Comparison of ENCODE assay signal across 10 cellular contexts in the genomic region with DNA sequence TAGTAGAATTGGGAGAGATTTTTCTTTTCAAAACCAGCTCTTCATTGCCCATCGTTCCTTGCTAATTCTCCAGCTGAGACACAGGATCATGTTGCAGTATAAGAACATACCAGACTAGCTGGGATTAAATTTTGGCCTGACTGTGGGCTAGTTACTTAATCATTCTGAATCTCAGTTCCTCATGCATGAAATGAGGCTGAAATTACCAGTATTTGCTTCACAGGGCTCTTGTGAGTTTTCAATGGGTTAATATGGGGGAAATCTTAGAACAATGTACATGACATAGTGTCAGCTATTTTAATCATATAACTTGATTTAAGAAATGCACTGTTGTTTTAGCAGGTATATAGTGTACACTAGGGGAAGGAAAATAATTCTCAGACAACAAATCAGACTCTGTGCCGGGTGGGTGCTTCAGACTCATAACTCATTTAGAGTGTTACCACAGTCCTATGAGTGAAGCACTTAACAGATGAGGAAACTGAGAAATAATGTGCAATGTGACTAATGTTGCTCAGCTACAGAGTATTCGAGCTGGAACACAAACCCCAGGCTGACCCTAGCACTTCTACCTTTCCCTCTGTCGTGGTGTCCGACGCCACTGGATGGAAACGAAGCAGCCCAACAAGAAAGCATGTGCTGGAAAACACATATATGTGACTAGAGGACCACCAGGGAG.
DNase-seq lines count a peak whose midpoint lies in the region; ATAC-seq and TF ChIP-seq lines count a peak whose summit lies in the region.
"Had no signal": no experiment of that assay in that cellular context is flagged by ENCODE, and none has a peak within 500 bp of the region (broad histone marks: within the 10 kb centered on the region; RNA-seq: fewer than 3 reads in every experiment).

No MANE protein-coding gene starts in this region.

- intact Hi-C loops in activated CD4-positive, alpha-beta T cell treated with anti-CD3 and anti-CD28 coated beads for 36 hours (cut with DNase I, micrococcal nuclease): loop anchor here in 1 of 2 experiments (1.0 kb wide), 1 partner anchor 21 kb away; no protein-coding TSS in a partner anchor

- H2AFZ ChIP-seq in smooth muscle cell (ENCODE audit: low read depth) (no peak overlapping the region), GM23248 (no peak overlapping the region), mesenchymal stem cell (ENCODE audit: low read depth, low read length) (no peak overlapping the region)

- H4K20me1 ChIP-seq in smooth muscle cell (ENCODE audit: low read depth): no peaks in the 10 kb centered on the region
- no peaks in the 10 kb centered on the region for H4K20me1 ChIP-seq in GM23248 (ENCODE audit: insufficient read depth)

- no peak overlapping the region for H3K27ac Mint-ChIP-seq in activated CD4-positive, alpha-beta T cell treated with anti-CD3 and anti-CD28 coated beads for 36 hours

- H4K8ac ChIP-seq in mesenchymal stem cell (ENCODE audit: low read length): no peak overlapping the region

- in situ Hi-C loops in GM23248 (cut with MboI): no loop called here

- no peak overlapping the region for H2BK5ac ChIP-seq in mesenchymal stem cell (ENCODE audit: low read depth, low read length, poor library complexity, severe bottlenecking)

- H3K4me2 ChIP-seq in smooth muscle cell (peak overlapping the region; percentile 36), GM23248 (ENCODE audit: unreplicated experiment) (no peak overlapping the region), mesenchymal stem cell (ENCODE audit: low read length, poor library complexity, severe bottlenecking) (no peak overlapping the region)

- no peaks in the 10 kb centered on the region for H3K36me3 Mint-ChIP-seq in activated CD4-positive, alpha-beta T cell treated with anti-CD3 and anti-CD28 coated beads for 36 hours (ENCODE audit: low read depth)

- no peaks in the 10 kb centered on the region for H3K79me1 ChIP-seq in mesenchymal stem cell (replicated peaks; ENCODE audit: low read length, poor library complexity, severe bottlenecking)

- H3K27me3 ChIP-seq in smooth muscle cell (ENCODE audit: low read depth): no peaks in the 10 kb centered on the region
- H3K27me3 ChIP-seq in GM23248 (replicated peaks; ENCODE audit: insufficient read depth): no peaks in the 10 kb centered on the region
- H3K27me3 ChIP-seq in mesenchymal stem cell (ENCODE audit: control insufficient read depth in 1 of 2, insufficient read depth in 1 of 2, low read length in 2 of 2): no peaks in the 10 kb centered on the region
- H3K27me3 ChIP-seq: SJSA1 had no signal

- TF ChIP-seq CTCF in smooth muscle cell (IDR thresholded peaks at IDR 0.05; ENCODE audit: borderline replicate concordance, insufficient read depth, poor library complexity, severe bottlenecking): no peak

- 75% methylated on average over 7 of the region's 7 CpGs for WGBS in smooth muscle cell (ENCODE audit: low lambda C conversion rate)
- 81 to 87% methylated on average over 7 of the region's 7 CpGs for WGBS in GM23248 (ENCODE audit: low coverage in 1 of 2, low lambda C conversion rate in 2 of 2, missing lambda C conversion rate in 2 of 2), 2 experiments
- 81% methylated on average over 7 of the region's 7 CpGs for WGBS in mesenchymal stem cell

- H3K23ac ChIP-seq in mesenchymal stem cell (ENCODE audit: low read length in 2 of 2): no peak overlapping the region

- H3K9me3 ChIP-seq in smooth muscle cell (replicated peaks; ENCODE audit: low read depth): no peaks in the 10 kb centered on the region
- H3K9me3 ChIP-seq in GM23248 (ENCODE audit: low read depth): no peaks in the 10 kb centered on the region
- no peaks in the 10 kb centered on the region for H3K9me3 ChIP-seq in mesenchymal stem cell (ENCODE audit: control insufficient read depth, low read length)
- H3K9me3 ChIP-seq: SJSA1 had no signal

- peaks cover 39% of the 10 kb centered on the region for H3K4me1 Mint-ChIP-seq in activated CD4-positive, alpha-beta T cell treated with anti-CD3 and anti-CD28 coated beads for 36 hours

- no peak overlapping the region for H3K14ac ChIP-seq in mesenchymal stem cell (ENCODE audit: low read length in 2 of 2)

- H2BK12ac ChIP-seq in mesenchymal stem cell (ENCODE audit: low read length in 2 of 2): no peak overlapping the region

- H3K4ac ChIP-seq in mesenchymal stem cell (ENCODE audit: low read depth in 1 of 2, low read length in 2 of 2): no peak overlapping the region

- no peak overlapping the region for H3K9ac ChIP-seq in smooth muscle cell (ENCODE audit: low read depth)
- H3K9ac ChIP-seq in GM23248: no peak overlapping the region
- no peak overlapping the region for H3K9ac ChIP-seq in mesenchymal stem cell (ENCODE audit: low read length)

- H3F3A ChIP-seq in smooth muscle cell (ENCODE audit: low read depth) (no peaks in the 10 kb centered on the region), GM23248 (ENCODE audit: insufficient read depth) (peaks cover 10% of the 10 kb centered on the region; the same call in 1 of the 2 replicates)

- no peak overlapping the region for H3K4me3 Mint-ChIP-seq in activated CD4-positive, alpha-beta T cell treated with anti-CD3 and anti-CD28 coated beads for 36 hours

- peak overlapping the region in 1 of 2 experiments; percentile 22 for H3K18ac ChIP-seq in mesenchymal stem cell (ENCODE audit: low read depth in 1 of 2, low read length in 2 of 2)

- CTCF ChIA-PET in activated CD4-positive, alpha-beta T cell treated with anti-CD3 and anti-CD28 coated beads for 36 hours (lab: Charles Lee): interaction anchor here (0.6 to 2.1 kb wide), 4 partner anchors 10 to 62 kb away, joined by 3 to 8 read pairs (median 4); no protein-coding TSS in a partner anchor

- H3K27ac ChIP-seq in smooth muscle cell (ENCODE audit: low read depth) (peak overlapping the region; percentile 52), GM23248 (no peak overlapping the region), mesenchymal stem cell (ENCODE audit: low read length, poor library complexity, severe bottlenecking) (no peak overlapping the region)
- H3K27ac ChIP-seq: SJSA1 had no signal

- H3K27me3 Mint-ChIP-seq in activated CD4-positive, alpha-beta T cell treated with anti-CD3 and anti-CD28 coated beads for 36 hours: peaks cover 2% of the 10 kb centered on the region

- DNase-seq in activated CD4-positive, alpha-beta T cell treated with anti-CD3 and anti-CD28 coated beads for 36 hours: peak; percentile 39
- no peak for DNase-seq in activated CD4-positive, alpha-beta T cell treated with anti-CD3 and anti-CD28 coated beads, Interleukin-2, amount 50 U/mL, for 48 hours
- peak; percentile 56 for DNase-seq in NCI-H446 treated with DMSO at 0.1 percent for 48 hours (lab: John Stamatoyannopoulos, UW)
- no peak for DNase-seq in smooth muscle cell (lab: John Stamatoyannopoulos, UW; ENCODE audit: unreplicated experiment)
- DNase-seq in GM23248: no peak
- DNase-seq in mesenchymal stem cell: no peak
- no peak for DNase-seq in activated CD4-positive, alpha-beta T cell treated with anti-CD3 and anti-CD28 coated beads, Interleukin-2, amount 50 U/mL, for 1 hour
- DNase-seq: 8988T had no signal

- peak; percentile 56 for ATAC-seq in activated CD4-positive, alpha-beta T cell treated with anti-CD3 and anti-CD28 coated beads for 36 hours
- ATAC-seq in HG02759 (IDR thresholded peaks at IDR 0.05; ENCODE audit: unreplicated experiment): peak; percentile 60

- no peak overlapping the region for H2BK15ac ChIP-seq in mesenchymal stem cell (ENCODE audit: low read depth, poor library complexity, severe bottlenecking)

- H2BK120ac ChIP-seq in mesenchymal stem cell (ENCODE audit: low read depth, low read length): no peak overlapping the region

- no peaks in the 10 kb centered on the region for H3K9me3 Mint-ChIP-seq in activated CD4-positive, alpha-beta T cell treated with anti-CD3 and anti-CD28 coated beads for 36 hours (ENCODE audit: low read depth)

- no peak overlapping the region for H4K91ac ChIP-seq in mesenchymal stem cell (ENCODE audit: low read length)

- H3K79me2 ChIP-seq in smooth muscle cell (ENCODE audit: low read depth) (no peaks in the 10 kb centered on the region), GM23248 (ENCODE audit: insufficient read depth) (no peaks in the 10 kb centered on the region)

- H3K4me3 ChIP-seq in smooth muscle cell (no peak overlapping the region), GM23248 (no peak overlapping the region), mesenchymal stem cell (ENCODE audit: insufficient read depth in 1 of 2, low read depth in 1 of 2, low read length in 2 of 2) (no peak overlapping the region)
- H3K4me3 ChIP-seq: SJSA1 had no signal

- no peak overlapping the region for H2AK5ac ChIP-seq in mesenchymal stem cell (ENCODE audit: low read length, severe bottlenecking)

- H3K4me1 ChIP-seq in smooth muscle cell (ENCODE audit: low read depth): no peaks in the 10 kb centered on the region
- H3K4me1 ChIP-seq in GM23248 (ENCODE audit: insufficient read depth): peaks cover 10% of the 10 kb centered on the region
- peaks cover 2% of the 10 kb centered on the region for H3K4me1 ChIP-seq in mesenchymal stem cell (ENCODE audit: control insufficient read depth, insufficient read depth, low read depth, low read length)

- H3K36me3 ChIP-seq in smooth muscle cell (ENCODE audit: low read depth) (no peaks in the 10 kb centered on the region), GM23248 (ENCODE audit: low read depth) (no peaks in the 10 kb centered on the region), mesenchymal stem cell (ENCODE audit: control insufficient read depth in 1 of 2, insufficient read depth in 2 of 2, low read depth in 1 of 2, low read length in 2 of 2) (no peaks in the 10 kb centered on the region)
- H3K36me3 ChIP-seq: SJSA1 had no signal

- POLR2A ChIA-PET in activated CD4-positive, alpha-beta T cell treated with anti-CD3 and anti-CD28 coated beads for 36 hours (lab: Charles Lee): no interaction called here

- H3K9me2 ChIP-seq in GM23248 (ENCODE audit: insufficient read depth): no peaks in the 10 kb centered on the region

Comparison
In these comparisons a context has a peak if more than half of its experiments do, and no peak if none do; other contexts are left out.
1. DNase-seq: peak in activated CD4-positive, alpha-beta T cell treated with anti-CD3 and anti-CD28 coated beads for 36 hours (single experiment) and NCI-H446 treated with DMSO at 0.1 percent for 48 hours (single experiment); none in activated CD4-positive, alpha-beta T cell treated with anti-CD3 and anti-CD28 coated beads, Interleukin-2, amount 50 U/mL, for 48 hours (0 of 2), smooth muscle cell (single experiment), GM23248 (single experiment), mesenchymal stem cell (single experiment) and activated CD4-positive, alpha-beta T cell treated with anti-CD3 and anti-CD28 coated beads, Interleukin-2, amount 50 U/mL, for 1 hour (single experiment).